Comparison of ENCODE assay signal across 19 cellular contexts in the genomic region with DNA sequence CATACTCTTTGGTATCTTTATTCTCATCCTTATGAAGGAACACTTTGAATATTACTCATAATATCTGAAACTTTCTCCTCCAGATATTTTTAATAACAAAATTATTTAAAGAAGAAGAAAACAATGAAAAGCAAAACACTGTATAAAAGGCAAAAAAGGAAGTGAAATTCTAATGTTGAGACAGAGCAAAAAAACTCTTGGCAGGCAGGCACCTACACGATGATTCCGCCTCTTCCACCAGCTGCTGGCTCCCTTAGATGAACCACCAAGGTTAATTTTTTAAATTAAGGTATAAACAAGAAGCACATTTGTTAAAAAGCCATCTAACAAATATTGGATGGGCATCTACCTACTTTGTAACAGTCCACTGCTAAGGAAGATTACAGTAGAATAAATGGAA.
"Had no signal": no experiment of that assay in that cellular context is flagged by ENCODE, and none has a peak within 500 bp of the region (broad histone marks: within the 10 kb centered on the region; RNA-seq: fewer than 3 reads in every experiment).

No MANE protein-coding gene starts in this region.

- H3K9me3 ChIP-seq: colonic mucosa, neutrophil, right lobe of liver, stomach, upper lobe of left lung had no signal

- H3K9ac ChIP-seq: parathyroid adenoma had no signal

- H3K4me3 ChIP-seq: colonic mucosa, lung, right lobe of liver, smooth muscle cell, stomach, upper lobe of left lung had no signal

- H2AFZ ChIP-seq: parathyroid adenoma had no signal

- ATAC-seq: activated CD8-positive, alpha-beta T cell treated with anti-CD3 and anti-CD28 coated beads, Interleukin-2, amount 10 ng/mL, durations not matched to agents 7 days and 5 days; activated T-cell treated with anti-CD3 and anti-CD28 coated beads, Interleukin-2, amount 50 U/mL, for 4 hours; natural killer cell treated with Interleukin-12 subunit alpha and Interleukin-12 subunit beta and Interleukin-15 and Interleukin-18, amount 100 ng/mL, for 72 hours; right lobe of liver had no signal

- H3K27me3 ChIP-seq: brain microvascular endothelial cell, colonic mucosa, neutrophil, right lobe of liver, stomach, upper lobe of left lung had no signal

- DNase-seq: activated CD4-positive, alpha-beta T cell treated with anti-CD3 and anti-CD28 coated beads, Interleukin-2, amount 10 ng/mL, durations not matched to agents 24 days and 14 days; activated CD8-positive, alpha-beta T cell treated with anti-CD3 and anti-CD28 coated beads, Interleukin-2, amount 10 ng/mL, durations not matched to agents 7 days and 5 days; activated naive CD4-positive, alpha-beta T cell treated with anti-CD3 and anti-CD28 coated beads, Interleukin-2, amount 50 U/mL, for 16 hours; activated T-cell treated with anti-CD3 and anti-CD28 coated beads, Interleukin-2, amount 50 U/mL, for 4 hours; aorta; brain microvascular endothelial cell; central memory CD4-positive, alpha-beta T cell; colonic mucosa; erythroblast; hypothalamus; right lobe of liver; stimulated activated CD4-positive, alpha-beta T cell treated with anti-CD3 and anti-CD28 coated beads, Interleukin-4, amount 100 ng/mL, for 1 hour; stomach; upper lobe of left lung had no signal

- H3K4me1 ChIP-seq: colonic mucosa, parathyroid adenoma, right lobe of liver, stomach, upper lobe of left lung had no signal

- H3K36me3 ChIP-seq: brain microvascular endothelial cell, colonic mucosa, neutrophil, right lobe of liver, stomach, upper lobe of left lung had no signal

- H3K27ac ChIP-seq: brain microvascular endothelial cell, colonic mucosa, neutrophil, parathyroid adenoma, right lobe of liver, stomach, upper lobe of left lung had no signal

- H3K4me2 ChIP-seq: smooth muscle cell had no signal

- H3K79me2 ChIP-seq: parathyroid adenoma had no signal
